In genomic region chrX:67555578-67556203, GRCh38 we compare ENCODE assay signal across 1 cellular context.
TF ChIP-seq lines count a peak whose summit lies in the region.

No MANE protein-coding gene starts in this region.

TF ChIP-seq in WTC11, 78 proteins besides CTCF, POLR2A, EP300 and RAD21 (continued from another document):
- TF ChIP-seq ERG (CRISPR knock-in tag; IDR thresholded peaks at IDR 0.05) (no peak), ZBTB43 (CRISPR knock-in tag; IDR thresholded peaks at IDR 0.05) (no peak), IRF1 (CRISPR knock-in tag; IDR thresholded peaks at IDR 0.05) (no peak), AR (CRISPR knock-in tag; IDR thresholded peaks at IDR 0.05) (no peak)
